8 cellular contexts compared by ENCODE assay signal in the genomic region with DNA sequence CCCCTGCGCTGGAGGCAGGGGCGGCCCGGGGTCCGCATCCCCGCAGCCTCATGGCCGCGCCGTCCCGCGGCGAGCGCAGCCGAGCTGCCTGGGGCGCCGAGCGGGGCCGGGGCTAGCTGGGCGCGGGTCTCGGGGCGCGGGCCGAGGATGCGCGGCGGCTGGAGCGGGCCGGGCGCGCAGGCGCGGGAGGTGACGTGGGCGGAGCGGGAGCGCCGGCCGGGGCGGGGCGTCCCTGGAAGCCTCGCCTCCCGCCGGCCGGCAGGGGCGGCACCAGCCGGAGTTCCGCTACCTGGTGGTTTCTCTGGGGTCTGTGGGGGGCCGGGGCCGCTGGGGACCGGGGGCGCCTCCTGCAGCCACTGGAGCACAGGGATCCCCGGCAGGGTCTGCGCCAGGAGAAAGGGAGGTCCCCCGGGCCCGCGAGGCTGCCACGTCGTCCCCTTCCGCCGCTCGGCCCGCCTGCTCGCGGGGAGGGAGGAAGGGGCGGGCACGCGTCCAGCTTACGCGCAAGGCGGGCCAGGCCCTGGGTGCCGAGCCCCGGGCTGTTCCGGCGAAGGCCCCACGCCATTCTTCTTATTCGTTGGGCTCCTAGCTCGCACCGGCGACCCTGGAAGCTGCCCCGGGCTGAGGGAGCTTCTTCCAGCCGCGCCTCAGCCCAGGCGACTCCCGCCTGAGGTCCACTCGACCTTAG. TPM values are rescaled to one million over a fixed set of nuclear protein-coding genes. Genes with fewer than 3 reads are reported as not detected.
DNase-seq lines count a peak whose midpoint lies in the region; ATAC-seq and TF ChIP-seq lines count a peak whose summit lies in the region.

Gene LPCAT1, minus strand, starts transcription at position 168 of the 688 bp plus-strand sequence. Its CDS starts 116 bp downstream, at position 52.

- H3K27me3 ChIP-seq in heart right ventricle = no peaks in the 10 kb centered on the region
- H3K27me3 ChIP-seq in upper lobe of right lung = no peaks in the 10 kb centered on the region

- intact Hi-C loops in heart right ventricle (cut with DNase I) = no loop called here
- intact Hi-C loops in posterior vena cava (cut with DNase I) = no loop called here
- intact Hi-C loops in upper lobe of right lung (cut with DNase I) = no loop called here

- H3K9me3 Mint-ChIP-seq in HFFc6 = no peaks in the 10 kb centered on the region

- peaks cover 15% of the 10 kb centered on the region for H3K27me3 Mint-ChIP-seq in HFFc6 (ENCODE audit: insufficient read depth)

- peaks cover 0 to 29% (median 0%) of the 10 kb centered on the region in 9 donors for H3K36me3 ChIP-seq in heart right ventricle
- peaks cover 19% of the 10 kb centered on the region for H3K36me3 ChIP-seq in upper lobe of right lung

- TF ChIP-seq CTCF in GM12875 (IDR thresholded peaks at IDR 0.05; ENCODE audit: borderline replicate concordance, insufficient read depth, low read depth, low read length) (no peak), HFFc6 (IDR thresholded peaks at IDR 0.05) (peak; percentile 53; the same call in 1 of the 2 replicates), heart right ventricle (IDR thresholded peaks at IDR 0.05) (peak in 6 of 9 donors; percentile 12 to 45 (median 34)), upper lobe of right lung (IDR thresholded peaks at IDR 0.05) (peak; percentile 14)

- H3K9me3 ChIP-seq in heart right ventricle (no peaks in the 10 kb centered on the region), upper lobe of right lung (no peaks in the 10 kb centered on the region)

- H3K27ac ChIP-seq in adipose tissue (ENCODE audit: low read depth, low read length) (no peak within 1 kb of the TSS), heart right ventricle (peak within 1 kb of the TSS; percentile 47 to 98 (median 92)), upper lobe of right lung (peak within 1 kb of the TSS; percentile 93)

- peak; percentile 23 for DNase-seq in HFFc6
- DNase-seq in NAMALWA (ENCODE audit: low spot score) = peak; percentile 88
- DNase-seq in T-helper 1 cell = peak; percentile 56 to 82 (median 59)
- DNase-seq in heart right ventricle = peak; percentile 80 to 88
- DNase-seq in posterior vena cava (ENCODE audit: low spot score) = peak; percentile 94
- DNase-seq in upper lobe of right lung = peak; percentile 92

- H3K4me1 ChIP-seq in heart right ventricle (peaks cover 4 to 29% (median 18%) of the 10 kb centered on the region in 9 donors), upper lobe of right lung (peaks cover 22% of the 10 kb centered on the region)

- H3K36me3 Mint-ChIP-seq in HFFc6 (ENCODE audit: low read depth) = peaks cover 11% of the 10 kb centered on the region; the same call in 1 of the 2 replicates

- WGBS in adipose tissue, 3 donors = 2 to 3% (median 3%) methylated on average over 49 to 85 of the region's 85 CpGs
- 2 to 3% methylated on average over 59 to 84 of the region's 85 CpGs for WGBS in heart right ventricle, 2 donors

- ATAC-seq in heart right ventricle (peak; percentile 91 to 95 (median 94)), upper lobe of right lung (peak; percentile 89)

- peaks cover 15% of the 10 kb centered on the region for H3K4me1 Mint-ChIP-seq in HFFc6 (ENCODE audit: low read depth)

- H3K27ac Mint-ChIP-seq in HFFc6 = peak within 1 kb of the TSS; percentile 95

- H3K4me3 Mint-ChIP-seq in HFFc6 = peak within 1 kb of the TSS; percentile 91

- H3K4me3 ChIP-seq in GM12875 (ENCODE audit: low read depth, low read length) (peak within 1 kb of the TSS; percentile 65), heart right ventricle (peak within 1 kb of the TSS; percentile 47 to 88 (median 74)), upper lobe of right lung (peak within 1 kb of the TSS; percentile 73)

RNA-seq across cellular contexts. Expression of gene LPCAT1, which starts in this region (rescaled TPM):
- total RNA-seq in HFFc6 (2021; fragmentation: NEBNext Ultra II Directional; extraction: Animal tissue kit (Norgen Biotek cat#: 25700)) = 10 to 100 TPM; 37.5 to 53.5 (median 44.1) TPM
- 10 to 100 TPM in 2 of 3 donors, 1 to 10 TPM in 1; 7.5 to 21.7 (median 21.0) TPM for polyA plus RNA-seq in adipose tissue
- 10 to 100 TPM in 3 of 10 donors, 1 to 10 TPM in 7; 5.6 to 25.5 (median 8.9) TPM for total RNA-seq in heart right ventricle
- polyA plus RNA-seq in heart right ventricle = 10 to 100 TPM; 14.8 to 23.8 TPM
- 10 to 100 TPM; 30.8 to 36.9 TPM for total RNA-seq in posterior vena cava
- 690 TPM for total RNA-seq in upper lobe of right lung

Comparison
In these comparisons a context has a peak if more than half of its experiments do, and no peak if none do; other contexts are left out.
1. RNA of gene LPCAT1 (total RNA-seq): 690 TPM in upper lobe of right lung (single experiment); 37.5 to 53.5 TPM in HFFc6, 30.8 to 36.9 TPM in posterior vena cava and 5.6 to 25.5 TPM in heart right ventricle; every median in the first group is over 10 times any median in the second.
2. DNase-seq: peak in every context shown above with its lines; median percentile 94 in posterior vena cava; 92 in upper lobe of right lung; 88 in NAMALWA; 84 in heart right ventricle; 59 in T-helper 1 cell; 23 in HFFc6.
3. Peak in every context shown above with its lines, with median percentiles within 50 percentile points of each other: H3K4me3 ChIP-seq.